Comparison of ENCODE assay signal across 28 cellular contexts in genomic region chr10:112139176-112139575, GRCh38.
"Had no signal": no experiment of that assay in that cellular context is flagged by ENCODE, and none has a peak within 500 bp of the region (broad histone marks: within the 10 kb centered on the region; RNA-seq: fewer than 3 reads in every experiment).

No MANE protein-coding gene starts in this region.

- H3K4me3 Mint-ChIP-seq: naive B cell; naive thymus-derived CD8-positive, alpha-beta T cell; natural killer cell treated with Interleukin-12 subunit alpha and Interleukin-12 subunit beta and Interleukin-15 and Interleukin-18, amount 100 ng/mL, for 72 hours; nephron progenitor cell; neural progenitor cell; stimulated activated memory B cell treated with anti-CD40 and anti-IgM and Interleukin-4, amounts not matched to agents 10 μg/mL and 1 μg/mL and 100 μg/mL, for 72 hours; stimulated activated naive CD8-positive, alpha-beta T cell treated with anti-CD3 and anti-CD28 coated beads, Interleukin-15, amount 100 ng/mL, for 72 hours had no signal

- ATAC-seq: right cardiac atrium; stimulated activated memory B cell treated with anti-CD40 and anti-IgM and Interleukin-4, amounts not matched to agents 10 μg/mL and 1 μg/mL and 100 μg/mL, for 72 hours had no signal

- H3K9ac ChIP-seq: neural progenitor cell had no signal

- H3K36me3 ChIP-seq: neural progenitor cell, pancreas, prostate gland, thoracic aorta, thyroid gland, tibial nerve, upper lobe of left lung, vagina had no signal

- H3K36me3 Mint-ChIP-seq: naive B cell; naive thymus-derived CD8-positive, alpha-beta T cell; natural killer cell treated with Interleukin-12 subunit alpha and Interleukin-12 subunit beta and Interleukin-15 and Interleukin-18, amount 100 ng/mL, for 72 hours; neural progenitor cell; stimulated activated memory B cell treated with anti-CD40 and anti-IgM and Interleukin-4, amounts not matched to agents 10 μg/mL and 1 μg/mL and 100 μg/mL, for 72 hours had no signal

- H3K9me3 ChIP-seq: pancreas, prostate gland, spleen, thoracic aorta, thyroid gland, tibial nerve, upper lobe of left lung, vagina had no signal

- H3K4me3 ChIP-seq: neural progenitor cell, pancreas, prostate gland, skin epidermis, smooth muscle cell, spleen, thoracic aorta, thyroid gland, tibial nerve, upper lobe of left lung, vagina had no signal

- DNase-seq: naive B cell; naive thymus-derived CD8-positive, alpha-beta T cell; nephron progenitor cell; occipital lobe; pancreas; retina; right cardiac atrium; spleen; stimulated activated CD4-positive, alpha-beta T cell treated with anti-CD3 and anti-CD28 coated beads, Interleukin-12 subunit alpha, Interleukin-12 subunit beta, amount 100 ng/mL, for 4 hours; stimulated activated CD4-positive, alpha-beta T cell treated with anti-CD3 and anti-CD28 coated beads, Interleukin-1b, Interleukin-23, amount 100 ng/mL, for 48 hours; stimulated activated CD4-positive, alpha-beta T cell treated with anti-CD3 and anti-CD28 coated beads, Interleukin-4, amount 100 ng/mL, for 1 hour; stimulated activated CD4-positive, alpha-beta T cell treated with anti-CD3 and anti-CD28 coated beads, Interleukin-4, amount 100 ng/mL, for 4 hours; stimulated activated CD8-positive, alpha-beta memory T cell treated with anti-CD3 and anti-CD28 coated beads, Interleukin-4, amount 100 ng/mL, for 48 hours; stimulated activated naive CD4-positive, alpha-beta T cell; stimulated activated naive CD8-positive, alpha-beta T cell treated with anti-CD3 and anti-CD28 coated beads, Interleukin-15, amount 100 ng/mL, for 72 hours; stimulated activated naive CD8-positive, alpha-beta T cell treated with anti-CD3 and anti-CD28 coated beads, Interleukin-15, Interleukin-2, amounts not matched to agents 100 U/mL and 50 U/mL, for 24 hours; thyroid gland; trophoblast cell; upper lobe of left lung had no signal

- H3K27me3 Mint-ChIP-seq: stimulated activated memory B cell treated with anti-CD40 and anti-IgM and Interleukin-4, amounts not matched to agents 10 μg/mL and 1 μg/mL and 100 μg/mL, for 72 hours; stimulated activated naive CD8-positive, alpha-beta T cell treated with anti-CD3 and anti-CD28 coated beads, Interleukin-15, amount 100 ng/mL, for 72 hours had no signal

- H3K4me1 ChIP-seq: neural progenitor cell, pancreas, prostate gland, thyroid gland, tibial nerve, upper lobe of left lung, vagina had no signal

- H3K4me1 Mint-ChIP-seq: neural progenitor cell had no signal

- H3K27ac Mint-ChIP-seq: naive B cell; natural killer cell treated with Interleukin-12 subunit alpha and Interleukin-12 subunit beta and Interleukin-15 and Interleukin-18, amount 100 ng/mL, for 72 hours; nephron progenitor cell; neural progenitor cell; stimulated activated memory B cell treated with anti-CD40 and anti-IgM and Interleukin-4, amounts not matched to agents 10 μg/mL and 1 μg/mL and 100 μg/mL, for 72 hours had no signal

- H3K27ac ChIP-seq: neural progenitor cell, pancreas, prostate gland, skin epidermis, spleen, thoracic aorta, thyroid gland, tibial nerve, upper lobe of left lung, vagina had no signal

- H3K27me3 ChIP-seq: neural progenitor cell, pancreas, spleen, thyroid gland, tibial nerve, upper lobe of left lung, vagina had no signal

- H3K9me3 Mint-ChIP-seq: naive B cell; naive thymus-derived CD8-positive, alpha-beta T cell; natural killer cell treated with Interleukin-12 subunit alpha and Interleukin-12 subunit beta and Interleukin-15 and Interleukin-18, amount 100 ng/mL, for 72 hours; nephron progenitor cell; neural progenitor cell; stimulated activated memory B cell treated with anti-CD40 and anti-IgM and Interleukin-4, amounts not matched to agents 10 μg/mL and 1 μg/mL and 100 μg/mL, for 72 hours; stimulated activated naive CD8-positive, alpha-beta T cell treated with anti-CD3 and anti-CD28 coated beads, Interleukin-15, amount 100 ng/mL, for 72 hours had no signal
